In the genomic region with DNA sequence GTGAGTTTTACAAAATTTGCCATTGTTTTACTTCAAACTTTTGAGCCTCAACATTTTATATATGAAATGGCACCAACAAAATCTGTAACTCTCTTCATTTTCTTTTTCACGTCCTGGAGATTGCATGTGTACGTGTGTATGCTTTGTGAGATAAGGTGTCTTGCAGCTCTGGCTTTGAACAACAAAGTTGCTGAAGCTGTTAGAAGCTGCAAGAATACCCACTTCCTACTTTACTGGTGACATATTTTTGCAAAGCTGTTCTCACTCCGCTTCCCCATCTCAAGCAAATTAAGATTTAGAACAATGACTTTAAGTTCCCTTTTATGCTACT, we compare ENCODE assay signal across 7 cellular contexts. TPM values are rescaled to one million over a fixed set of nuclear protein-coding genes. Genes with fewer than 3 reads are reported as not detected.
DNase-seq lines count a peak whose midpoint lies in the region; ATAC-seq and TF ChIP-seq lines count a peak whose summit lies in the region.

No MANE protein-coding gene starts in this region.

- peaks cover 0 to 15% of the 10 kb centered on the region in 2 donors for H3K36me3 Mint-ChIP-seq in naive B cell

- peak overlapping the region; percentile 11 to 84 (median 60) for H3K4me3 Mint-ChIP-seq in naive B cell

- H3K27me3 Mint-ChIP-seq in naive B cell = no peaks in the 10 kb centered on the region

- TF ChIP-seq CTCF in OCI-LY1 (IDR thresholded peaks at IDR 0.05; ENCODE audit: low read length) (no peak), coronary artery (IDR thresholded peaks at IDR 0.05) (no peak), gastroesophageal sphincter (IDR thresholded peaks at IDR 0.05) (no peak)

- DNase-seq in naive B cell (peak; percentile 42), NCI-H2227 treated with DMSO at 0.1 percent for 48 hours (lab: John Stamatoyannopoulos, UW) (no peak), coronary artery (ENCODE audit: low spot score) (no peak)

- H4K20me1 ChIP-seq in OCI-LY1 (ENCODE audit: insufficient read depth, low read length) = no peaks in the 10 kb centered on the region

- H3K4me1 Mint-ChIP-seq in naive B cell = peaks cover 45 to 66% (median 54%) of the 10 kb centered on the region in 3 donors

- no peak for TF ChIP-seq POLR2A in gastroesophageal sphincter (IDR thresholded peaks at IDR 0.05)

- H3K9me3 ChIP-seq in OCI-LY1 (ENCODE audit: low read length) (no peaks in the 10 kb centered on the region), gastroesophageal sphincter (no peaks in the 10 kb centered on the region)

- no peaks in the 10 kb centered on the region for H3K36me3 ChIP-seq in OCI-LY1 (ENCODE audit: insufficient read depth, low read length)
- no peaks in the 10 kb centered on the region for H3K36me3 ChIP-seq in gastroesophageal sphincter

- no peaks in the 10 kb centered on the region for H3F3A ChIP-seq in OCI-LY1 (ENCODE audit: insufficient read depth, low read length)

- H3K9ac ChIP-seq in OCI-LY1 (ENCODE audit: low read length) = no peak overlapping the region; the same call in 1 of the 2 replicates

- H3K27me3 ChIP-seq in OCI-LY1 (ENCODE audit: insufficient read depth, low read length) (no peaks in the 10 kb centered on the region), gastroesophageal sphincter (no peaks in the 10 kb centered on the region)

- no peaks in the 10 kb centered on the region for H3K9me2 ChIP-seq in OCI-LY1 (ENCODE audit: low read depth, low read length)

- H3K4me2 ChIP-seq in OCI-LY1 (ENCODE audit: low read length) = peak overlapping the region; percentile 26; the same call in 1 of the 2 replicates

- ATAC-seq in GM18858 (IDR thresholded peaks at IDR 0.05; ENCODE audit: unreplicated experiment) (peak; percentile 54), HG02678 (IDR thresholded peaks at IDR 0.05; ENCODE audit: unreplicated experiment) (peak; percentile 61), naive B cell (ENCODE audit: low read depth in 2 of 2) (peak; percentile 88 to 90), gastroesophageal sphincter (no peak)

- peaks cover 36% of the 10 kb centered on the region for H3K4me1 ChIP-seq in OCI-LY1 (ENCODE audit: insufficient read depth, low read length, severe bottlenecking)
- H3K4me1 ChIP-seq in gastroesophageal sphincter = no peaks in the 10 kb centered on the region

- WGBS in gastroesophageal sphincter (ENCODE audit: low coverage in 1 of 2), 2 donors = 75 to 83% methylated on average over 3 of the region's 3 CpGs

- H3K27ac Mint-ChIP-seq in naive B cell = peak overlapping the region; percentile 4 to 94 (median 48)

- TF ChIP-seq EP300 in gastroesophageal sphincter (IDR thresholded peaks at IDR 0.05) = no peak

- H3K9me3 Mint-ChIP-seq in naive B cell = peaks cover 0 to 9% (median 4%) of the 10 kb centered on the region in 7 donors

- no peaks in the 10 kb centered on the region for H3K79me2 ChIP-seq in OCI-LY1 (ENCODE audit: insufficient read depth, low read length)

- H2AFZ ChIP-seq in OCI-LY1 (ENCODE audit: low read length) = no peak overlapping the region

- peak overlapping the region; percentile 72 for H3K27ac ChIP-seq in OCI-LY1 (ENCODE audit: low read depth, low read length, poor library complexity, severe bottlenecking)
- H3K27ac ChIP-seq in coronary artery = no peak overlapping the region
- H3K27ac ChIP-seq in gastroesophageal sphincter = no peak overlapping the region

- H3K4me3 ChIP-seq in OCI-LY1 (ENCODE audit: low read depth, low read length, poor library complexity, severe bottlenecking) = peak overlapping the region; percentile 2
- no peak overlapping the region for H3K4me3 ChIP-seq in coronary artery
- H3K4me3 ChIP-seq in gastroesophageal sphincter = no peak overlapping the region

RNA-seq across cellular contexts. Expression of a gene that starts 41.8 kb away (rescaled TPM):
- polyA plus RNA-seq in naive B cell (ENCODE audit: low read depth in 6 of 6) = 1 to 10 TPM; 1.4 to 4.1 (median 2.0) TPM
- total RNA-seq in gastroesophageal sphincter = 1 to 10 TPM; 2.5 to 9.3 (median 5.9) TPM
